In the genomic region with DNA sequence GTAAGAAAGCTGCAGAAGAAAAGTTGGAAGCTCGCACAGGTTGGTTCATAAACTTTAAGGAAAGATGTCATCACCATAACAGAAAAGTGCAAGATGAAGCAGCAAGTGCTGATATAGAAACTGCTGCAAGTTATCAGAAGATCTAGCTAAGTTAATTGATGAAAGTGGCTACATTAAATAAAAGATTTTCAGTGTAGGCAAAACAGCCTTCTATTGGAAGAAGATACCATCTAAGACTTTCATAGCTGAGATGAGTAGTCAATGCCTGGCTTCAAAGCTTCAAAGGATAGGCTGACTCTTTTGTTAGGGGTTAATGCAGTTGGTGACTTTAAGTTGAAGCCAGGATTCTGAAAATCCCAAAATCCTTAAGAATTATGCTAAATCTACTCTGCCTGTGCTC, we compare ENCODE assay signal across 15 cellular contexts.
"Had no signal": no experiment of that assay in that cellular context is flagged by ENCODE, and none has a peak within 500 bp of the region (broad histone marks: within the 10 kb centered on the region; RNA-seq: fewer than 3 reads in every experiment).

No MANE protein-coding gene starts in this region.

- H3K4me3 Mint-ChIP-seq: dendritic cell treated with granulocyte-macrophage colony-stimulating factor and Interleukin-4, amounts not matched to agents 40 ng/mL and 50 ng/mL, for 4 days; stimulated activated naive B cell treated with anti-CD40 and anti-IgM and Interleukin-4, amounts not matched to agents 10 μg/mL and 1 μg/mL and 100 μg/mL, for 72 hours had no signal

- DNase-seq: activated CD4-positive, alpha-beta T cell treated with anti-CD3 and anti-CD28 coated beads for 1 hour; aorta; effector memory CD4-positive, alpha-beta T cell; foreskin keratinocyte; immature natural killer cell; mesendoderm; stimulated activated CD4-positive, alpha-beta T cell treated with anti-CD3 and anti-CD28 coated beads, Interleukin-2, amount 100 ng/mL, for 48 hours; stimulated activated naive B cell treated with anti-CD40 and anti-IgM and Interleukin-4, amounts not matched to agents 10 μg/mL and 1 μg/mL and 100 μg/mL, for 72 hours; SW 1271; T-helper 9 cell; transverse colon had no signal

- ATAC-seq: foreskin keratinocyte; stimulated activated naive B cell treated with anti-CD40 and anti-IgM and Interleukin-4, amounts not matched to agents 10 μg/mL and 1 μg/mL and 100 μg/mL, for 72 hours had no signal

- H3K9me3 ChIP-seq: vagina had no signal

- H3K4me1 ChIP-seq: right atrium auricular region had no signal

- H3K4me3 ChIP-seq: right atrium auricular region, transverse colon, vagina had no signal

- H3K27ac Mint-ChIP-seq: dendritic cell treated with granulocyte-macrophage colony-stimulating factor and Interleukin-4, amounts not matched to agents 40 ng/mL and 50 ng/mL, for 4 days; progenitor cell of endocrine pancreas; stimulated activated naive B cell treated with anti-CD40 and anti-IgM and Interleukin-4, amounts not matched to agents 10 μg/mL and 1 μg/mL and 100 μg/mL, for 72 hours had no signal

- H3K27me3 ChIP-seq: foreskin keratinocyte, right atrium auricular region, transverse colon, vagina had no signal

- H3K27ac ChIP-seq: foreskin keratinocyte, right atrium auricular region, transverse colon, vagina had no signal

- H3K27me3 Mint-ChIP-seq: dendritic cell treated with granulocyte-macrophage colony-stimulating factor and Interleukin-4, amounts not matched to agents 40 ng/mL and 50 ng/mL, for 4 days; progenitor cell of endocrine pancreas; stimulated activated naive B cell treated with anti-CD40 and anti-IgM and Interleukin-4, amounts not matched to agents 10 μg/mL and 1 μg/mL and 100 μg/mL, for 72 hours had no signal
